Comparison of ENCODE assay signal across 12 cellular contexts in the genomic region with DNA sequence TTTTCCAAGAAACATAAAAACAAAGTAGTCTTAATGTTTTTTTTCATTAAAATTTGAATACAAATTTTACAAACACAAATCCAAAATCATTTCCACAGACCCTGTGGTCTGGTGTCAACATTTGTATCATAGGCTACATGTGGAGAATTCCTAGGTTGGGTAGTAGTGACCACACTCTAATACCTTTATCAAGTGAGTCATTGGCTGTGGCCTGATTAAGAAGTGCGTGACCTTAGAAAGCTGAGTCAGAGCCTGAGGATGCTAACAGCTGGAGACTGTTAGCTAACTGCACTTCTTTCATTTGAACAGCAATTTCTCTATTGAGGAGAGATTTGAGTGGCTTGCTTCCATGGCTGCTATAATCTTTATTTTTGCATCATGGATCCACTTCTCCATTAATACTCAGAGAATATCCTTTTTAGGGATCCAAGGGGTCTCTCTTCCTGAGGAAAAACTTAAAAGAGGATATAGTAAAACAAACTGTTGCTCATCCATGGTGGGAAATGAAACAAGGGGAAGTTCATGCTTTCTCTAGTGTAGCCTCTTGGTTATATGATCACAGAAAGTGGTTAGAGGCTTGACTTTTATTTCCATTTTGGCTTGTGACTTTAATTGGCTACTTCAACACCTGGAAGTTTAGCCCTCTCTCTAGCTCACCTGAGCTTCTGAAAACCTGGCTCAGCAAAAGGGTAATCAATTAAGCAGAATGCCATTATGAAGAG.
DNase-seq lines count a peak whose midpoint lies in the region; ATAC-seq and TF ChIP-seq lines count a peak whose summit lies in the region.
"Had no signal": no experiment of that assay in that cellular context is flagged by ENCODE, and none has a peak within 500 bp of the region (broad histone marks: within the 10 kb centered on the region; RNA-seq: fewer than 3 reads in every experiment).

No MANE protein-coding gene starts in this region.

- H3K4me1 ChIP-seq in breast epithelium: no peaks in the 10 kb centered on the region
- H3K4me1 ChIP-seq in RWPE2 (ENCODE audit: insufficient read depth, poor library complexity, severe bottlenecking): no peaks in the 10 kb centered on the region
- peaks cover 6% of the 10 kb centered on the region for H3K4me1 ChIP-seq in fibroblast of lung (ENCODE audit: control insufficient read depth, extremely low read depth, insufficient read depth, low read length)
- H3K4me1 ChIP-seq in naive thymus-derived CD4-positive, alpha-beta T cell (ENCODE audit: control insufficient read depth in 2 of 2, insufficient read depth in 2 of 2, low read length in 2 of 2): no peaks in the 10 kb centered on the region

- H3K9me3 ChIP-seq in breast epithelium (no peaks in the 10 kb centered on the region), RWPE2 (ENCODE audit: severe bottlenecking) (no peaks in the 10 kb centered on the region), fibroblast of lung (ENCODE audit: control insufficient read depth, insufficient read depth, low read depth, low read length) (no peaks in the 10 kb centered on the region)
- peaks cover 0 to 4% (median 0%) of the 10 kb centered on the region in 3 experiments for H3K9me3 ChIP-seq in naive thymus-derived CD4-positive, alpha-beta T cell (ENCODE audit: control insufficient read depth in 2 of 3, low read length in 3 of 3)

- H4K20me1 ChIP-seq in fibroblast of lung (ENCODE audit: control insufficient read depth, extremely low read depth, insufficient read depth, low read length): no peaks in the 10 kb centered on the region

- H3K27me3 ChIP-seq in breast epithelium: no peaks in the 10 kb centered on the region
- H3K27me3 ChIP-seq in RWPE2 (ENCODE audit: insufficient read depth, poor library complexity, severe bottlenecking): no peaks in the 10 kb centered on the region
- no peaks in the 10 kb centered on the region for H3K27me3 ChIP-seq in fibroblast of lung (ENCODE audit: control insufficient read depth, insufficient read depth, low read length)
- H3K27me3 ChIP-seq in naive thymus-derived CD4-positive, alpha-beta T cell (ENCODE audit: control insufficient read depth in 2 of 2, insufficient read depth in 2 of 2, low read length in 2 of 2): no peaks in the 10 kb centered on the region

- H3K27ac ChIP-seq in breast epithelium: no peak overlapping the region
- no peak overlapping the region for H3K27ac ChIP-seq in RWPE2 (ENCODE audit: poor library complexity, severe bottlenecking)
- peak overlapping the region; percentile 55 for H3K27ac ChIP-seq in fibroblast of lung (ENCODE audit: insufficient read depth, low read length)
- no peak overlapping the region for H3K27ac ChIP-seq in naive thymus-derived CD4-positive, alpha-beta T cell (ENCODE audit: low read depth, low read length)

- no peaks in the 10 kb centered on the region for H3K79me2 ChIP-seq in fibroblast of lung (ENCODE audit: control insufficient read depth, insufficient read depth, low read length)

- TF ChIP-seq POLR2A in breast epithelium (IDR thresholded peaks at IDR 0.05): no peak

- BruUV-seq in MCF 10A (replicated peaks; lab: Mats Ljungman, UMichigan): no TSS peak

- H3K9me3 Mint-ChIP-seq in MCF 10A (ENCODE audit: unreplicated experiment): no peaks in the 10 kb centered on the region
- peaks cover 0 to 18% (median 5%) of the 10 kb centered on the region in 11 donors for H3K9me3 Mint-ChIP-seq in naive thymus-derived CD4-positive, alpha-beta T cell

- H3K4me2 ChIP-seq in fibroblast of lung (ENCODE audit: extremely low read depth, insufficient read depth, low read length): peak overlapping the region; percentile 52

- no peak overlapping the region for H3K27ac Mint-ChIP-seq in MCF 10A (ENCODE audit: low read depth, unreplicated experiment)
- H3K27ac Mint-ChIP-seq in naive thymus-derived CD4-positive, alpha-beta T cell: no peak overlapping the region

- H3K4me3 ChIP-seq in breast epithelium (no peak overlapping the region), RWPE2 (ENCODE audit: severe bottlenecking) (no peak overlapping the region), fibroblast of lung (replicated peaks in 1 of 4; ENCODE audit: control extremely low read depth in 1 of 4, insufficient read depth in 1 of 4, low read depth in 3 of 4, low read length in 4 of 4) (no peak overlapping the region)
- no peak overlapping the region for H3K4me3 ChIP-seq in naive thymus-derived CD4-positive, alpha-beta T cell (ENCODE audit: low read length)

- intact Hi-C loops in MCF 10A (cut with micrococcal nuclease) (no loop called here), breast epithelium (cut with DNase I; ENCODE audit: low total_unique reads) (no loop called here)
- intact Hi-C loops in naive thymus-derived CD4-positive, alpha-beta T cell (cut with micrococcal nuclease): no loop called here

- peak; percentile 74 for DNase-seq in MCF 10A (ENCODE audit: unreplicated experiment)
- DNase-seq in breast epithelium (ENCODE audit: low spot score in 2 of 2): no peak
- DNase-seq in RWPE2 (ENCODE audit: low spot score): peak; percentile 37
- peak; percentile 96 to 99 for DNase-seq in fibroblast of lung (ENCODE audit: low read depth in 2 of 2)
- DNase-seq in stromal cell of bone marrow (ENCODE audit: low read depth): peak; percentile 75
- no peak for DNase-seq in SW480 (ENCODE audit: low spot score)
- no peak for DNase-seq in naive thymus-derived CD4-positive, alpha-beta T cell
- DNase-seq in CD1c-positive myeloid dendritic cell (ENCODE audit: extremely low spot score): no peak
- DNase-seq: AML-193, anterior cingulate cortex, NCI-H2029 treated with DMSO at 0.1 percent for 48 hours had no signal

- H3K27me3 Mint-ChIP-seq in MCF 10A (ENCODE audit: insufficient read depth, unreplicated experiment): no peaks in the 10 kb centered on the region
- H3K27me3 Mint-ChIP-seq in naive thymus-derived CD4-positive, alpha-beta T cell: no peaks in the 10 kb centered on the region

- no peaks in the 10 kb centered on the region for H3K36me3 ChIP-seq in breast epithelium
- H3K36me3 ChIP-seq in RWPE2 (ENCODE audit: low read depth): no peaks in the 10 kb centered on the region
- H3K36me3 ChIP-seq in fibroblast of lung (ENCODE audit: control insufficient read depth, insufficient read depth, low read length): no peaks in the 10 kb centered on the region
- no peaks in the 10 kb centered on the region for H3K36me3 ChIP-seq in naive thymus-derived CD4-positive, alpha-beta T cell (ENCODE audit: control insufficient read depth in 2 of 3, insufficient read depth in 3 of 3, low read length in 3 of 3)

- peak; percentile 100 for ATAC-seq in RWPE2 (ENCODE audit: low read depth)
- no peak for ATAC-seq in naive thymus-derived CD4-positive, alpha-beta T cell
- ATAC-seq: left lobe of liver had no signal

- no peak overlapping the region for H2AFZ ChIP-seq in fibroblast of lung (ENCODE audit: low read length)

- no peaks in the 10 kb centered on the region for H3K36me3 Mint-ChIP-seq in MCF 10A (ENCODE audit: insufficient read depth, unreplicated experiment)
- no peaks in the 10 kb centered on the region for H3K36me3 Mint-ChIP-seq in naive thymus-derived CD4-positive, alpha-beta T cell

- no peaks in the 10 kb centered on the region for H3K4me1 Mint-ChIP-seq in MCF 10A (ENCODE audit: insufficient read depth, unreplicated experiment)
- peaks cover 0 to 1% (median 0%) of the 10 kb centered on the region in 7 donors for H3K4me1 Mint-ChIP-seq in naive thymus-derived CD4-positive, alpha-beta T cell

- no peak overlapping the region for H3K4me3 Mint-ChIP-seq in MCF 10A (ENCODE audit: unreplicated experiment)
- no peak overlapping the region for H3K4me3 Mint-ChIP-seq in naive thymus-derived CD4-positive, alpha-beta T cell

- POLR2A ChIA-PET in MCF 10A (lab: Yijun Ruan, JAX): interaction anchor here (0.7 kb wide), 1 partner anchor 143 kb away, joined by 3 read pairs; no protein-coding TSS in a partner anchor
- POLR2A ChIA-PET in naive thymus-derived CD4-positive, alpha-beta T cell (lab: Charles Lee): no interaction called here

- no peak overlapping the region for H3K9ac ChIP-seq in fibroblast of lung (ENCODE audit: insufficient read depth, low read length)

- CTCF ChIA-PET in MCF 10A (lab: Yijun Ruan, JAX): interaction anchor here (0.7 kb wide), 1 partner anchor 183 kb away, joined by 3 read pairs; no protein-coding TSS in a partner anchor
- CTCF ChIA-PET in naive thymus-derived CD4-positive, alpha-beta T cell (lab: Charles Lee): no interaction called here

- no peak for TF ChIP-seq CTCF in MCF 10A (IDR thresholded peaks at IDR 0.05; ENCODE audit: unreplicated experiment)
- TF ChIP-seq CTCF in breast epithelium (IDR thresholded peaks at IDR 0.05): no peak
- no peak for TF ChIP-seq CTCF in RWPE2 (IDR thresholded peaks at IDR 0.05; ENCODE audit: poor library complexity, severe bottlenecking)
- TF ChIP-seq CTCF in fibroblast of lung (conservative IDR thresholded peaks at IDR 0.05 in 1 of 2, IDR thresholded peaks at IDR 0.05 in 1 of 2; ENCODE audit: low read depth in 1 of 2, low read length in 2 of 2): no peak

Comparison
In these comparisons a context has a peak if more than half of its experiments do, and no peak if none do; other contexts are left out.
1. DNase-seq: peak in MCF 10A (single experiment), RWPE2 (single experiment), fibroblast of lung (2 of 2) and stromal cell of bone marrow (single experiment); none in breast epithelium (0 of 2), SW480 (single experiment), naive thymus-derived CD4-positive, alpha-beta T cell (0 of 9) and CD1c-positive myeloid dendritic cell (single experiment).